ENCODE assay signal across 12 cellular contexts in the genomic region with DNA sequence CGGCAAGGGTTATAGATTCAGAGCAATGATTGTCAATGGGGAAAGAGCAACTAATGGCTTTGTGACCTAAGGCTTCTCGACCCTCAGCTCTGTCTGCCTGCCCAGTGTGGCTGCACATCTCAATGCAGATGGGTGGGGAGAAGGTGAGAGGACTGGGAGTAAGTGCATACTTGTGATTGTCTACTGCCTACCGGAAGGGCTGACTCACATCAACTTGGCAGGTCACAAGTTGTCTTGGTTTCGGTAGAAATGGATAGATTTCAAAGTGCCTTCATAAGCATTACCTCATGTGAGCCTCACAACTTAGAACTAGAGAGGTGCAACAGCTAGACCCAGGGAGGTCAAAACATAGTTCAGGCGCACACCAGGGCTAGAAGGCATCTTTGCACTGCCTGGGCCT. TPM values are rescaled to one million over a fixed set of nuclear protein-coding genes. Genes with fewer than 3 reads are reported as not detected.
A peak's percentile ranks its signal among the peaks of the same experiment; 100 is the strongest.
DNase-seq lines count a peak whose midpoint lies in the region; ATAC-seq, FAIRE-seq and TF ChIP-seq lines count a peak whose summit lies in the region.
"Had no signal": no experiment of that assay in that cellular context is flagged by ENCODE, and none has a peak within 500 bp of the region (broad histone marks: within the 10 kb centered on the region; RNA-seq: fewer than 3 reads in every experiment).

No MANE protein-coding gene starts in this region.

- no peak for FAIRE-seq in GM12892 (lab: Jason Lieb, UNC)
- FAIRE-seq: GM18507 had no signal

- TF ChIP-seq CTCF in fibroblast of villous mesenchyme (IDR thresholded peaks at IDR 0.05; ENCODE audit: insufficient read depth, low read depth, low read length) = no peak
- no peak for TF ChIP-seq CTCF in vagina (IDR thresholded peaks at IDR 0.05)

- H3K79me2 ChIP-seq in ACC112 (ENCODE audit: control insufficient read depth, insufficient read depth, low read length, unreplicated experiment) = peaks cover 29% of the 10 kb centered on the region

- H3K36me3 ChIP-seq in ACC112 (ENCODE audit: insufficient read depth, low read length) = peaks cover 87% of the 10 kb centered on the region
- H3K36me3 ChIP-seq in vagina = peaks cover 0 to 76% of the 10 kb centered on the region in 2 donors

- no peaks in the 10 kb centered on the region for H3K9me3 ChIP-seq in vagina
- H3K9me3 ChIP-seq: gastrocnemius medialis had no signal

- H3K4me3 ChIP-seq in ACC112 (ENCODE audit: low read depth, low read length) (no peak overlapping the region), fibroblast of villous mesenchyme (ENCODE audit: low read depth, low read length) (no peak overlapping the region), vagina (no peak overlapping the region)
- H3K4me3 ChIP-seq: gastrocnemius medialis had no signal

- peak; percentile 97 for ATAC-seq in activated T-helper 17 cell treated with anti-CD3 and anti-CD28 coated beads, Interleukin-2, amount 50 U/mL, for 72 hours (replicated peaks)
- no peak for ATAC-seq in HG03442 (IDR thresholded peaks at IDR 0.05; ENCODE audit: unreplicated experiment)
- ATAC-seq in GM21717 (IDR thresholded peaks at IDR 0.05; ENCODE audit: unreplicated experiment) = no peak
- ATAC-seq: gastrocnemius medialis had no signal

- H3K27me3 ChIP-seq in ACC112 (ENCODE audit: insufficient read depth, low read length) (no peaks in the 10 kb centered on the region), vagina (no peaks in the 10 kb centered on the region)
- H3K27me3 ChIP-seq: gastrocnemius medialis had no signal

- H3K27ac Mint-ChIP-seq in activated T-helper 17 cell treated with anti-CD3 and anti-CD28 coated beads, Interleukin-2, amount 50 U/mL, for 72 hours = peak overlapping the region; percentile 81

- intact Hi-C loops in vagina (cut with DNase I) = no loop called here

- DNase-seq in GM12892 (ENCODE audit: insufficient read length) = no peak
- peak; percentile 23 for DNase-seq in fibroblast of villous mesenchyme (ENCODE audit: low read depth)
- DNase-seq in vagina (ENCODE audit: extremely low spot score in 2 of 2) = no peak
- DNase-seq in OCI-M2 (lab: John Stamatoyannopoulos, UW; ENCODE audit: unreplicated experiment) = no peak
- DNase-seq: activated effector memory CD4-positive, alpha-beta T cell treated with anti-CD3 and anti-CD28 coated beads, Interleukin-2, amount 50 U/mL, for 16 hours; gastrocnemius medialis; NCI-H2081 treated with DMSO at 0.1 percent for 48 hours had no signal

- TF ChIP-seq POLR2A in GM12892 (IDR thresholded peaks at IDR 0.05; ENCODE audit: low read depth, low read length) (peak; percentile 64; the same call in 1 of the 2 replicates), vagina (IDR thresholded peaks at IDR 0.05) (no peak)

- H3K27ac ChIP-seq in ACC112 (ENCODE audit: low read depth, low read length) (peak overlapping the region; percentile 22; the same call in 1 of the 2 replicates), vagina (no peak overlapping the region)
- H3K27ac ChIP-seq: gastrocnemius medialis had no signal

- peaks cover 7% of the 10 kb centered on the region for H3K4me1 Mint-ChIP-seq in activated T-helper 17 cell treated with anti-CD3 and anti-CD28 coated beads, Interleukin-2, amount 50 U/mL, for 72 hours

- H3K4me1 ChIP-seq in ACC112 (ENCODE audit: control insufficient read depth, insufficient read depth, low read length, unreplicated experiment) (peaks cover 45% of the 10 kb centered on the region), vagina (no peaks in the 10 kb centered on the region)
- H3K4me1 ChIP-seq: gastrocnemius medialis had no signal

- H2AFZ ChIP-seq in ACC112 (ENCODE audit: low read length, unreplicated experiment) = no peak overlapping the region

- peak overlapping the region; percentile 20 for H3K4me3 Mint-ChIP-seq in activated T-helper 17 cell treated with anti-CD3 and anti-CD28 coated beads, Interleukin-2, amount 50 U/mL, for 72 hours

- H3K27me3 Mint-ChIP-seq in activated T-helper 17 cell treated with anti-CD3 and anti-CD28 coated beads, Interleukin-2, amount 50 U/mL, for 72 hours = no peaks in the 10 kb centered on the region

- H3K36me3 Mint-ChIP-seq in activated T-helper 17 cell treated with anti-CD3 and anti-CD28 coated beads, Interleukin-2, amount 50 U/mL, for 72 hours (ENCODE audit: low read depth) = no peaks in the 10 kb centered on the region

- H3K9me3 Mint-ChIP-seq in activated T-helper 17 cell treated with anti-CD3 and anti-CD28 coated beads, Interleukin-2, amount 50 U/mL, for 72 hours = no peaks in the 10 kb centered on the region

RNA-seq across cellular contexts. Expression of a gene that starts 29.4 kb away (rescaled TPM):
- polyA plus RNA-seq in GM12892 (2012; ENCODE audit: missing spikeins) = 219 TPM
- total RNA-seq in activated T-helper 17 cell treated with anti-CD3 and anti-CD28 coated beads, Interleukin-2, amount 50 U/mL, for 72 hours = 100 to 1,000 TPM; 163 to 363 TPM
- total RNA-seq in fibroblast of villous mesenchyme (116 and 132 TPM in 2 replicates), vagina (35.6 TPM)
